Comparison of ENCODE assay signal across 16 cellular contexts in the genomic region with DNA sequence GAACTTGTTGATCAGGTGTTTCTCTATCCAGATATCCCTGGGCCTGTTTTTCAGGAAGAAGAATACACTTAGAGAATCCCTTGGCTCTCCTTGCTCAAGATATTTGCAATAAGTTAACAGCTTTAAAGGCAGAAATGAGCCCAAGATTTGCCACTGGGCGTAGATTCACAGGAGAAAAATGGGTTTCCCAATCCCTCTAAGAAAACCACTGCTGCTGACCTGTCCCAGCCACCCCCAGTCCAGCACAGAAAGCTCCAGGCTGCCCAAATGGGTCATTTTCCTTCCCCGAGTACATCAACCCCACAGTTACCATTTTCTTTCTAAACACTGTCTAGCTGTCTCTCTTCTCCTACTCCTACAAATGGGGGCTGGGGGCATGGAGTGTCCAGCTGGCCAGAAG.
"Had no signal": no experiment of that assay in that cellular context is flagged by ENCODE, and none has a peak within 500 bp of the region (broad histone marks: within the 10 kb centered on the region; RNA-seq: fewer than 3 reads in every experiment).

No MANE protein-coding gene starts in this region.

- DNase-seq: effector memory CD4-positive, alpha-beta T cell; foreskin melanocyte; islet precursor cell; natural killer cell; sigmoid colon; small intestine; stimulated activated CD4-positive, alpha-beta T cell treated with anti-CD3 and anti-CD28 coated beads, Interleukin-12 subunit alpha, Interleukin-12 subunit beta, amount 100 ng/mL, for 4 hours; stimulated activated naive CD4-positive, alpha-beta T cell; stomach; substantia nigra; upper lobe of left lung; uterus had no signal

- H3K4me3 ChIP-seq: ovary, right atrium auricular region, sigmoid colon, stomach, upper lobe of left lung, uterus had no signal

- H3K36me3 ChIP-seq: ovary, right atrium auricular region, sigmoid colon, stomach, upper lobe of left lung, uterus had no signal

- H3K4me1 ChIP-seq: right atrium auricular region, sigmoid colon, stomach, upper lobe of left lung, uterus had no signal

- H3K27ac ChIP-seq: ovary, stomach, uterus had no signal

- H3K9me3 ChIP-seq: ovary, right atrium auricular region, sigmoid colon, stomach, upper lobe of left lung, uterus had no signal

- H3K27me3 ChIP-seq: ovary, right atrium auricular region, sigmoid colon, upper lobe of left lung, uterus had no signal

- ATAC-seq: esophagus mucosa, left lobe of liver, natural killer cell had no signal
